32 cellular contexts compared by ENCODE assay signal in genomic region chr7:101340379-101340778, GRCh38. TPM values are rescaled to one million over a fixed set of nuclear protein-coding genes. Genes with fewer than 3 reads are reported as not detected.
"Had no signal": no experiment of that assay in that cellular context is flagged by ENCODE, and none has a peak within 500 bp of the region (broad histone marks: within the 10 kb centered on the region; RNA-seq: fewer than 3 reads in every experiment).

No MANE protein-coding gene starts in this region.

- H3K4me3 Mint-ChIP-seq: activated CD4-positive, alpha-beta T cell treated with anti-CD3 and anti-CD28 coated beads, Interleukin-2, amount 10 ng/mL, durations not matched to agents 7 days and 5 days; activated CD8-positive, alpha-beta T cell treated with anti-CD3 and anti-CD28 coated beads for 36 hours; activated naive CD4-positive, alpha-beta T cell treated with anti-CD3 and anti-CD28 coated beads for 36 hours; activated naive CD4-positive, alpha-beta T cell treated with anti-CD3 and anti-CD28 coated beads, Interleukin-2, amount 50 U/mL, for 24 hours; activated naive CD8-positive, alpha-beta T cell treated with anti-CD3 and anti-CD28 coated beads for 36 hours; activated T-helper 1 cell treated with anti-CD3 and anti-CD28 coated beads, Interleukin-12 subunit alpha, Interleukin-12 subunit beta, Interleukin-2, Interleukin-4 antibody, amounts not matched to agents 30 ng/mL and 10 ng/mL and 1 ng/mL, durations not matched to agents 14 hours and 24 hours and 36 hours; central memory CD8-positive, alpha-beta T cell; dendritic cell treated with granulocyte-macrophage colony-stimulating factor and Interleukin-4, amounts not matched to agents 40 ng/mL and 50 ng/mL, for 4 days; endodermal cell had no signal

- H3K27me3 ChIP-seq: brain microvascular endothelial cell had no signal

- H3K9me3 Mint-ChIP-seq: activated CD4-positive, alpha-beta T cell treated with anti-CD3 and anti-CD28 coated beads, Interleukin-2, amount 10 ng/mL, durations not matched to agents 7 days and 5 days; activated CD8-positive, alpha-beta T cell treated with anti-CD3 and anti-CD28 coated beads for 36 hours; activated naive CD4-positive, alpha-beta T cell treated with anti-CD3 and anti-CD28 coated beads for 36 hours; activated naive CD4-positive, alpha-beta T cell treated with anti-CD3 and anti-CD28 coated beads, Interleukin-2, amount 50 U/mL, for 24 hours; activated naive CD8-positive, alpha-beta T cell treated with anti-CD3 and anti-CD28 coated beads for 36 hours; activated T-helper 1 cell treated with anti-CD3 and anti-CD28 coated beads, Interleukin-12 subunit alpha, Interleukin-12 subunit beta, Interleukin-2, Interleukin-4 antibody, amounts not matched to agents 30 ng/mL and 10 ng/mL and 1 ng/mL, durations not matched to agents 14 hours and 24 hours and 36 hours; activated T-helper 2 cell treated with anti-CD3 and anti-CD28 coated beads, Interferon-gamma antibody, Interleukin-2, Interleukin-4, amounts not matched to agents 10 μg/mL and 5 μg/mL and 100 μg/mL, durations not matched to agents 14 hours and 24 hours and 36 hours; central memory CD8-positive, alpha-beta T cell; dendritic cell treated with granulocyte-macrophage colony-stimulating factor and Interleukin-4, amounts not matched to agents 40 ng/mL and 50 ng/mL, for 4 days; endodermal cell had no signal

- H3K36me3 Mint-ChIP-seq: activated naive CD4-positive, alpha-beta T cell treated with anti-CD3 and anti-CD28 coated beads, Interleukin-2, amount 50 U/mL, for 24 hours; activated naive CD8-positive, alpha-beta T cell treated with anti-CD3 and anti-CD28 coated beads for 36 hours had no signal

- H3K36me3 ChIP-seq: brain microvascular endothelial cell had no signal

- H3K4me3 ChIP-seq: coronary artery, dorsolateral prefrontal cortex had no signal

- H3K27me3 Mint-ChIP-seq: activated CD4-positive, alpha-beta T cell treated with anti-CD3 and anti-CD28 coated beads, Interleukin-2, amount 10 ng/mL, durations not matched to agents 7 days and 5 days; activated CD8-positive, alpha-beta T cell treated with anti-CD3 and anti-CD28 coated beads for 36 hours; activated naive CD4-positive, alpha-beta T cell treated with anti-CD3 and anti-CD28 coated beads, Interleukin-2, amount 50 U/mL, for 24 hours; activated naive CD8-positive, alpha-beta T cell treated with anti-CD3 and anti-CD28 coated beads for 36 hours had no signal

- H3K4me1 Mint-ChIP-seq: activated CD4-positive, alpha-beta T cell treated with anti-CD3 and anti-CD28 coated beads, Interleukin-2, amount 10 ng/mL, durations not matched to agents 7 days and 5 days; activated naive CD4-positive, alpha-beta T cell treated with anti-CD3 and anti-CD28 coated beads, Interleukin-2, amount 50 U/mL, for 24 hours; activated naive CD8-positive, alpha-beta T cell treated with anti-CD3 and anti-CD28 coated beads for 36 hours; central memory CD8-positive, alpha-beta T cell; endodermal cell had no signal

- DNase-seq: activated CD4-positive, alpha-beta T cell treated with anti-CD3 and anti-CD28 coated beads for 1 hour; activated CD4-positive, alpha-beta T cell treated with anti-CD3 and anti-CD28 coated beads for 4 hours; activated CD4-positive, alpha-beta T cell treated with anti-CD3 and anti-CD28 coated beads, Interleukin-2, amount 10 ng/mL, durations not matched to agents 7 days and 5 days; activated CD4-positive, alpha-beta T cell treated with anti-CD3 and anti-CD28 coated beads, Interleukin-2, amount 50 U/mL, for 48 hours; activated CD8-positive, alpha-beta memory T cell treated with anti-CD3 and anti-CD28 coated beads for 24 hours; activated CD8-positive, alpha-beta memory T cell treated with anti-CD3 and anti-CD28 coated beads, Interleukin-2, amount 50 U/mL, for 4 hours; activated CD8-positive, alpha-beta T cell treated with anti-CD3 and anti-CD28 coated beads for 36 hours; activated effector memory CD4-positive, alpha-beta T cell treated with anti-CD3 and anti-CD28 coated beads, Interleukin-2, amount 50 U/mL, for 16 hours; activated naive CD4-positive, alpha-beta T cell treated with anti-CD3 and anti-CD28 coated beads for 36 hours; activated naive CD8-positive, alpha-beta T cell treated with anti-CD3 and anti-CD28 coated beads for 36 hours; activated T-cell treated with anti-CD3 and anti-CD28 coated beads, Interleukin-2, amount 50 U/mL, for 1 hour; activated T-cell treated with anti-CD3 and anti-CD28 coated beads, Interleukin-2, amount 50 U/mL, for 48 hours; amniotic stem cell; anterior cingulate cortex; brain microvascular endothelial cell; dorsolateral prefrontal cortex; effector memory CD4-positive, alpha-beta T cell; endodermal cell; foreskin fibroblast; head of caudate nucleus; T-helper 2 cell had no signal

- H3K27ac Mint-ChIP-seq: activated CD4-positive, alpha-beta T cell treated with anti-CD3 and anti-CD28 coated beads, Interleukin-2, amount 10 ng/mL, durations not matched to agents 7 days and 5 days; activated CD8-positive, alpha-beta T cell treated with anti-CD3 and anti-CD28 coated beads for 36 hours; activated naive CD4-positive, alpha-beta T cell treated with anti-CD3 and anti-CD28 coated beads for 36 hours; activated naive CD4-positive, alpha-beta T cell treated with anti-CD3 and anti-CD28 coated beads, Interleukin-2, amount 50 U/mL, for 24 hours; activated naive CD8-positive, alpha-beta T cell treated with anti-CD3 and anti-CD28 coated beads for 36 hours; activated T-helper 1 cell treated with anti-CD3 and anti-CD28 coated beads, Interleukin-12 subunit alpha, Interleukin-12 subunit beta, Interleukin-2, Interleukin-4 antibody, amounts not matched to agents 30 ng/mL and 10 ng/mL and 1 ng/mL, durations not matched to agents 14 hours and 24 hours and 36 hours; activated T-helper 2 cell treated with anti-CD3 and anti-CD28 coated beads, Interferon-gamma antibody, Interleukin-2, Interleukin-4, amounts not matched to agents 10 μg/mL and 5 μg/mL and 100 μg/mL, durations not matched to agents 14 hours and 24 hours and 36 hours; dendritic cell treated with granulocyte-macrophage colony-stimulating factor and Interleukin-4, amounts not matched to agents 40 ng/mL and 50 ng/mL, for 4 days; endodermal cell had no signal

- H3K27ac ChIP-seq: brain microvascular endothelial cell, coronary artery, dorsolateral prefrontal cortex had no signal

- ATAC-seq: activated CD8-positive, alpha-beta T cell treated with anti-CD3 and anti-CD28 coated beads for 36 hours; esophagus mucosa had no signal

RNA-seq across cellular contexts. Expression of gene COL26A1, which starts 22.3 kb away (rescaled TPM):
- total RNA-seq: activated CD4-positive, alpha-beta T cell treated with anti-CD3 and anti-CD28 coated beads, Interleukin-2, amount 10 ng/mL, durations not matched to agents 7 days and 5 days; activated CD8-positive, alpha-beta T cell treated with anti-CD3 and anti-CD28 coated beads for 36 hours; activated naive CD4-positive, alpha-beta T cell treated with anti-CD3 and anti-CD28 coated beads for 36 hours; activated naive CD8-positive, alpha-beta T cell treated with anti-CD3 and anti-CD28 coated beads for 36 hours; activated T-helper 1 cell treated with anti-CD3 and anti-CD28 coated beads, Interleukin-12 subunit alpha, Interleukin-12 subunit beta, Interleukin-2, Interleukin-4 antibody, amounts not matched to agents 30 ng/mL and 10 ng/mL and 1 ng/mL, durations not matched to agents 14 hours and 24 hours and 36 hours; bronchial epithelial cell; cardiac septum; epithelial cell of proximal tubule; esophagus mucosa; T-helper 1 cell treated with Interleukin-12 subunit alpha and Interleukin-12 subunit beta and Interleukin-4 antibody, amounts not matched to agents 30 ng/mL and 1 ng/mL, for 36 hours had no signal
